11 cellular contexts compared by ENCODE assay signal in the genomic region with DNA sequence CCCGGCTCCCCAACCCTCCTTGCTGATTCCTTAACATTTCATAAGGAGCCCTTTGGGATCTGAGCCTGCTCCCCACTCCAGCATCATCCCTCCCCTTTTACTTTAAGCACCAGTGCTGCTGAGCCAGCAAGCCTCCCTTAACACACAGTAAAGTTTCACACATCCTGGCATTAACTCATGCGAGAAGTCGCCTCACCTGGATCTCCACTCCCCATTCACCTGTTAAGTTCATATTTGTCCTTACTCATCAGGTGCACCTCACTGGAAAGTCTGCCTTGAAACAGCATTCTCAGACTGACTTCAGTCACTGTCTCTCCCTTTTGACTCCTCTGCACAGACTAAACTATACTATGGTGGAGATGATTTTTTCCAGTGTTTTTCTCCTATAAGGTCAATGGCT.
"Had no signal": no experiment of that assay in that cellular context is flagged by ENCODE, and none has a peak within 500 bp of the region (broad histone marks: within the 10 kb centered on the region; RNA-seq: fewer than 3 reads in every experiment).

No MANE protein-coding gene starts in this region.

- H3K27ac ChIP-seq: foreskin keratinocyte, hepatocyte had no signal

- H3K9me3 Mint-ChIP-seq: central memory CD8-positive, alpha-beta T cell; nephron; type B pancreatic cell had no signal

- H3K27ac Mint-ChIP-seq: nephron, type B pancreatic cell had no signal

- H3K4me3 Mint-ChIP-seq: central memory CD8-positive, alpha-beta T cell; nephron; type B pancreatic cell had no signal

- H3K36me3 Mint-ChIP-seq: type B pancreatic cell had no signal

- H3K4me2 ChIP-seq: hepatocyte had no signal

- DNase-seq: foreskin keratinocyte; head of caudate nucleus; kidney; right cardiac atrium; small intestine; stimulated activated CD4-positive, alpha-beta T cell treated with anti-CD3 and anti-CD28 coated beads, Interleukin-12 subunit alpha, Interleukin-12 subunit beta, amount 100 ng/mL, for 4 hours; stimulated activated naive CD4-positive, alpha-beta T cell treated with Interleukin-2 at 50 U/mL for 16 hours had no signal

- H3K27me3 Mint-ChIP-seq: central memory CD8-positive, alpha-beta T cell; type B pancreatic cell had no signal

- H2AFZ ChIP-seq: hepatocyte had no signal

- H3K4me3 ChIP-seq: hepatocyte had no signal

- H3K79me2 ChIP-seq: hepatocyte had no signal

- ATAC-seq: foreskin keratinocyte, right cardiac atrium had no signal

- H3K27me3 ChIP-seq: foreskin keratinocyte, hepatocyte had no signal
